ENCODE assay signal across 1 cellular context in genomic region chr4:40856836-40857362, GRCh38.
TF ChIP-seq lines count a peak whose summit lies in the region.

No MANE protein-coding gene starts in this region.

TF ChIP-seq in H1, 55 proteins besides CTCF, POLR2A, EP300 and RAD21 (continued from another document):
- TF ChIP-seq USF2 (IDR thresholded peaks at IDR 0.05; ENCODE audit: low read length) (peak; percentile 27; the same call in 1 of the 2 replicates), ASH2L (IDR thresholded peaks at IDR 0.05; ENCODE audit: low read length) (peak; percentile 78), POU5F1 (IDR thresholded peaks at IDR 0.05; ENCODE audit: low read depth, low read length) (no peak), E2F6 (IDR thresholded peaks at IDR 0.05) (peak; percentile 40; the same call in 1 of the 2 replicates), TAF7 (optimal IDR thresholded peaks at IDR 0.05; ENCODE audit: borderline replicate concordance, low read depth, low read length) (peak; percentile 88)
TF ChIP-seq in H1: peak in this region for 17.
